In the genomic region with DNA sequence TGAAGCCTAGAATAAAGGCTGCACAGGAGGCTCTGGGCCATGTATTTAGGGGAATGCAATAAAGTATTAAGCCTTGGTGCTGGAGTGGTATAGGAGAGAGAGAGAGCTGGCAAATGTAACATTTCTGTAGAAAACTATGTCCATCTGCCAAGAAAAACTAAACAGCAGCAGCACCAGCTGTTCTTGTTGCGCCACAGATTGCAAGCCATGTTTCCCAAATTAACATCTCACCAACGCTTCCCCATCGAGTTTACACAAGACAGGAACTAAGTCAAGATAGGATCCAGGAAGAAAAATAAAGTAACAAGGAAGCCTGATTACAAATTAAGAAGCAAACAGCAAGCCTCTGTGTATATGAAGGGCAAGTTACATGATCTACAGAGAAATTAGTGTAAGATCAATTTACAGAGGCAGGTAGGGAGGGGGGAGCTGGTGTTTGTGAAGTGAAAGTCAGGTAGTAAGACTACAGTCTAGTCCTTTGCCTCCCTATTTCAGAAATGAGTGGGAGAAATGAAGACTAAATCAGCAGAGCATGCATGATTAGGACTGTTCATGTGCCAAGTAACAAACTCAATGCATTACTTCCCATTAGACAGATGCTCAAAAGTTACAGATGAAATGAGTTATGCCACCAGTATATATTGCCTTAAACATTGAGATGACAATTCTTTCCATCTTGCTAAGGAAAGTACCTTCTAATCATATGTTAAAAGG, we compare ENCODE assay signal across 14 cellular contexts.
DNase-seq lines count a peak whose midpoint lies in the region; ATAC-seq and TF ChIP-seq lines count a peak whose summit lies in the region.
"Had no signal": no experiment of that assay in that cellular context is flagged by ENCODE, and none has a peak within 500 bp of the region (broad histone marks: within the 10 kb centered on the region; RNA-seq: fewer than 3 reads in every experiment).

No MANE protein-coding gene starts in this region.

- H3K27ac Mint-ChIP-seq in activated CD8-positive, alpha-beta T cell treated with anti-CD3 and anti-CD28 coated beads, Interleukin-2, amount 10 ng/mL, durations not matched to agents 7 days and 5 days: no peak overlapping the region
- H3K27ac Mint-ChIP-seq: activated CD8-positive, alpha-beta memory T cell treated with anti-CD3 and anti-CD28 coated beads, Interleukin-2, amount 10 ng/mL, durations not matched to agents 7 days and 5 days; T-helper 2 cell treated with Interferon-gamma antibody and Interleukin-4, amounts not matched to agents 5 μg/mL and 100 μg/mL, for 36 hours had no signal

- no peak overlapping the region for H3K4me3 Mint-ChIP-seq in activated CD8-positive, alpha-beta T cell treated with anti-CD3 and anti-CD28 coated beads, Interleukin-2, amount 10 ng/mL, durations not matched to agents 7 days and 5 days
- H3K4me3 Mint-ChIP-seq: activated CD8-positive, alpha-beta memory T cell treated with anti-CD3 and anti-CD28 coated beads, Interleukin-2, amount 10 ng/mL, durations not matched to agents 7 days and 5 days; T-helper 2 cell treated with Interferon-gamma antibody and Interleukin-4, amounts not matched to agents 5 μg/mL and 100 μg/mL, for 36 hours had no signal

- POLR2A ChIA-PET in activated CD8-positive, alpha-beta T cell treated with anti-CD3 and anti-CD28 coated beads, Interleukin-2, amount 10 ng/mL, durations not matched to agents 7 days and 5 days (lab: Charles Lee): no interaction called here

- H3K36me3 ChIP-seq in MG63: no peaks in the 10 kb centered on the region
- H3K36me3 ChIP-seq: suprapubic skin had no signal

- H3K4me3 ChIP-seq in MG63 (no peak overlapping the region), fibroblast of the aortic adventitia (ENCODE audit: low read depth, low read length) (no peak overlapping the region)
- H3K4me3 ChIP-seq: suprapubic skin had no signal

- peak; percentile 55 for DNase-seq in MG63
- DNase-seq in SIG-M5 (lab: John Stamatoyannopoulos, UW): peak; percentile 68
- DNase-seq in fibroblast of the aortic adventitia (ENCODE audit: low read depth): peak; percentile 56
- DNase-seq in pons (ENCODE audit: low spot score): peak; percentile 35
- no peak for DNase-seq in activated CD4-positive, alpha-beta T cell treated with anti-CD3 and anti-CD28 coated beads for 1 hour
- DNase-seq in activated CD8-positive, alpha-beta T cell treated with anti-CD3 and anti-CD28 coated beads, Interleukin-2, amount 10 ng/mL, durations not matched to agents 7 days and 5 days: no peak
- DNase-seq: activated CD8-positive, alpha-beta memory T cell treated with anti-CD3 and anti-CD28 coated beads, Interleukin-2, amount 10 ng/mL, durations not matched to agents 7 days and 5 days; COR-L47; NCI-H1417 had no signal

- H3K9me3 Mint-ChIP-seq in activated CD8-positive, alpha-beta T cell treated with anti-CD3 and anti-CD28 coated beads, Interleukin-2, amount 10 ng/mL, durations not matched to agents 7 days and 5 days (ENCODE audit: insufficient read depth): peaks cover 24% of the 10 kb centered on the region

- no peaks in the 10 kb centered on the region for H3K4me1 Mint-ChIP-seq in activated CD8-positive, alpha-beta T cell treated with anti-CD3 and anti-CD28 coated beads, Interleukin-2, amount 10 ng/mL, durations not matched to agents 7 days and 5 days (ENCODE audit: low read depth)
- H3K4me1 Mint-ChIP-seq: activated CD8-positive, alpha-beta memory T cell treated with anti-CD3 and anti-CD28 coated beads, Interleukin-2, amount 10 ng/mL, durations not matched to agents 7 days and 5 days had no signal

- no peak for ATAC-seq in activated CD8-positive, alpha-beta T cell treated with anti-CD3 and anti-CD28 coated beads, Interleukin-2, amount 10 ng/mL, durations not matched to agents 7 days and 5 days
- ATAC-seq in HG02938 (IDR thresholded peaks at IDR 0.05; ENCODE audit: unreplicated experiment): no peak
- no peak for ATAC-seq in HG03460 (IDR thresholded peaks at IDR 0.05; ENCODE audit: unreplicated experiment)
- ATAC-seq: activated CD8-positive, alpha-beta memory T cell treated with anti-CD3 and anti-CD28 coated beads, Interleukin-2, amount 10 ng/mL, durations not matched to agents 7 days and 5 days; sciatic nerve had no signal

- no peaks in the 10 kb centered on the region for H3K36me3 Mint-ChIP-seq in activated CD8-positive, alpha-beta T cell treated with anti-CD3 and anti-CD28 coated beads, Interleukin-2, amount 10 ng/mL, durations not matched to agents 7 days and 5 days (ENCODE audit: low read depth)
- H3K36me3 Mint-ChIP-seq: activated CD8-positive, alpha-beta memory T cell treated with anti-CD3 and anti-CD28 coated beads, Interleukin-2, amount 10 ng/mL, durations not matched to agents 7 days and 5 days had no signal

- H3K9me3 ChIP-seq in MG63: no peaks in the 10 kb centered on the region
- H3K9me3 ChIP-seq: suprapubic skin had no signal

- CTCF ChIA-PET in activated CD8-positive, alpha-beta T cell treated with anti-CD3 and anti-CD28 coated beads, Interleukin-2, amount 10 ng/mL, durations not matched to agents 7 days and 5 days (lab: Charles Lee): no interaction called here

- no peaks in the 10 kb centered on the region for H3K27me3 Mint-ChIP-seq in activated CD8-positive, alpha-beta T cell treated with anti-CD3 and anti-CD28 coated beads, Interleukin-2, amount 10 ng/mL, durations not matched to agents 7 days and 5 days (ENCODE audit: low read depth)
- H3K27me3 Mint-ChIP-seq: activated CD8-positive, alpha-beta memory T cell treated with anti-CD3 and anti-CD28 coated beads, Interleukin-2, amount 10 ng/mL, durations not matched to agents 7 days and 5 days had no signal

- H3K27me3 ChIP-seq in MG63: no peaks in the 10 kb centered on the region
- H3K27me3 ChIP-seq: suprapubic skin had no signal

- no peak for TF ChIP-seq CTCF in fibroblast of the aortic adventitia (IDR thresholded peaks at IDR 0.05; ENCODE audit: insufficient read depth, low read length)

Comparison
In these comparisons a context has a peak if more than half of its experiments do, and no peak if none do; other contexts are left out.
1. DNase-seq: peak in MG63 (single experiment), SIG-M5 (single experiment), fibroblast of the aortic adventitia (single experiment) and pons (single experiment); none in activated CD4-positive, alpha-beta T cell treated with anti-CD3 and anti-CD28 coated beads for 1 hour (single experiment) and activated CD8-positive, alpha-beta T cell treated with anti-CD3 and anti-CD28 coated beads, Interleukin-2, amount 10 ng/mL, durations not matched to agents 7 days and 5 days (single experiment).